9 cellular contexts compared by ENCODE assay signal in the genomic region with DNA sequence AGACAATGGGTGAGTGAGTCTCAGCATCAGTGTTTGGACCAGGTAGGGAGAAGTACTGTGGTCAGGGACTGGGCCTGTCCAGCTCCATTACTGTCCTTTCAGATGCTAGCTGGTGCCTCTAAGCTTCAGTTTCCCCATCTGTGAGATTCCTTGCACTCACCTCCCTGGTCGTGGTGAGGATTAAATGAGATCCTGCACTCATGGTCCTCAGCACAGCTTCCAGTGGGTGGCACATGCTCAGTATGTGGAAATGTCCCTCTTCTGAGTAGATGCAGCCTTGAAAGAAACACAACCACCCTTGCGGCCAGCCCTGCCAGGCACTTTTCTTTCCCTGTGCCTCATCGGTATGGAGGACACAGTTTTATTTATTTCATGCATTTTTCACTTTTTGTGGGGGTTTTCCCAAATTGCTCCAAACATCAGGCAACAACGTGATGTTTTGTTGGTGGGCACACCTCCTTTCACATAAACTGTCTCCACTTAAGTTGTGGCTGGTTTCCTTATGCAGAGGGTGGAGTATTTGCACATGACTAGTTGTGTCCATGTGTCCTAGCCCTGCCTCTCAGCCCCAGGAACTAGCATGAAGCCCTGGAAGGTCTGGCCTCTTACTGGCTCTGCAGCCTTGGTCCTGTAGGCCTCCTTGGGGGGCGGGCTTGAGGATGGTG. TPM values are rescaled to one million over a fixed set of nuclear protein-coding genes. Genes with fewer than 3 reads are reported as not detected.
DNase-seq lines count a peak whose midpoint lies in the region; ATAC-seq and TF ChIP-seq lines count a peak whose summit lies in the region.
"Had no signal": no experiment of that assay in that cellular context is flagged by ENCODE, and none has a peak within 500 bp of the region (broad histone marks: within the 10 kb centered on the region; RNA-seq: fewer than 3 reads in every experiment).

No MANE protein-coding gene starts in this region.

- H3K4me2 ChIP-seq in SK-N-SH, result peak overlapping the region; percentile 95
- peak overlapping the region; percentile 96 for H3K4me2 ChIP-seq in fibroblast of lung (ENCODE audit: extremely low read depth, insufficient read depth, low read length)

- POLR2A ChIA-PET in SK-N-SH (lab: Yijun Ruan, JAX), result interaction anchor here (1.2 to 1.5 kb wide), 3 partner anchors 10 to 98 kb away, joined by 6 to 12 read pairs (median 11); no protein-coding TSS in a partner anchor

- no peak for TF ChIP-seq POLR2A in sigmoid colon (IDR thresholded peaks at IDR 0.05)

- H3K36me3 ChIP-seq in SK-N-SH (replicated peaks in 1 of 2; ENCODE audit: control insufficient read depth in 1 of 2, insufficient read depth in 2 of 2, low read length in 1 of 2) (peaks cover 16 to 20% of the 10 kb centered on the region in 2 experiments), fibroblast of lung (ENCODE audit: control insufficient read depth, insufficient read depth, low read length) (peaks cover 7% of the 10 kb centered on the region), sigmoid colon (peaks cover 0 to 42% (median 12%) of the 10 kb centered on the region in 4 donors), mucosa of descending colon (ENCODE audit: low read depth) (peaks cover 5% of the 10 kb centered on the region)

- H4K20me1 ChIP-seq in SK-N-SH (ENCODE audit: insufficient read depth) (no peaks in the 10 kb centered on the region), fibroblast of lung (ENCODE audit: control insufficient read depth, extremely low read depth, insufficient read depth, low read length) (no peaks in the 10 kb centered on the region)

- TF ChIP-seq EP300 in SK-N-SH (IDR thresholded peaks at IDR 0.05; ENCODE audit: borderline replicate concordance in 1 of 2, low read depth in 1 of 2, low read length in 1 of 2) (no peak), sigmoid colon (IDR thresholded peaks at IDR 0.05) (no peak)

- H3K27ac ChIP-seq in SK-N-SH (ENCODE audit: low read depth in 2 of 2, low read length in 1 of 2), result no peak overlapping the region; a peak in 1 of 4 replicates
- peak overlapping the region; percentile 87 for H3K27ac ChIP-seq in fibroblast of lung (ENCODE audit: insufficient read depth, low read length)
- peak overlapping the region; percentile 87 to 93 (median 90) for H3K27ac ChIP-seq in sigmoid colon

- 88% methylated on average over 4 of the region's 5 CpGs for WGBS in SK-N-SH (ENCODE audit: low lambda C conversion rate)
- 75 to 80% methylated on average over 5 of the region's 5 CpGs for WGBS in sigmoid colon, 2 donors

- H3F3A ChIP-seq in SK-N-SH (replicated peaks; ENCODE audit: insufficient read depth), result no peaks in the 10 kb centered on the region

- no peak overlapping the region for H2AFZ ChIP-seq in SK-N-SH (ENCODE audit: low read depth)
- H2AFZ ChIP-seq in fibroblast of lung (ENCODE audit: low read length), result no peak overlapping the region

- TF ChIP-seq CTCF in GM12864 (IDR thresholded peaks at IDR 0.05; ENCODE audit: low read depth, low read length, missing control alignments) (no peak), SK-N-SH (IDR thresholded peaks at IDR 0.05) (no peak), fibroblast of lung (conservative IDR thresholded peaks at IDR 0.05 in 1 of 2, IDR thresholded peaks at IDR 0.05 in 1 of 2; ENCODE audit: low read depth in 1 of 2, low read length in 2 of 2) (no peak), sigmoid colon (IDR thresholded peaks at IDR 0.05) (no peak), mucosa of descending colon (IDR thresholded peaks at IDR 0.05) (no peak)

- no peak for TF ChIP-seq RAD21 in SK-N-SH (IDR thresholded peaks at IDR 0.05; ENCODE audit: low read length)

- H3K9ac ChIP-seq in SK-N-SH (peak overlapping the region; percentile 78), fibroblast of lung (ENCODE audit: insufficient read depth, low read length) (peak overlapping the region; percentile 91)

- no peak for DNase-seq in GM12864 (ENCODE audit: low read depth)
- DNase-seq in SK-N-SH, result no peak
- no peak for DNase-seq in fibroblast of lung (ENCODE audit: low read depth in 2 of 2)
- no peak for DNase-seq in sigmoid colon
- DNase-seq in mucosa of descending colon, result no peak
- DNase-seq: NCI-H187 had no signal

- H3K9me3 ChIP-seq in SK-N-SH (no peaks in the 10 kb centered on the region), fibroblast of lung (ENCODE audit: control insufficient read depth, insufficient read depth, low read depth, low read length) (peaks cover 2% of the 10 kb centered on the region), sigmoid colon (no peaks in the 10 kb centered on the region), mucosa of descending colon (peaks cover 3% of the 10 kb centered on the region)

- H3K27me3 ChIP-seq in SK-N-SH (ENCODE audit: insufficient read depth) (no peaks in the 10 kb centered on the region), fibroblast of lung (ENCODE audit: control insufficient read depth, insufficient read depth, low read length) (no peaks in the 10 kb centered on the region), sigmoid colon (no peaks in the 10 kb centered on the region)

- H3K9me2 ChIP-seq in SK-N-SH, result no peaks in the 10 kb centered on the region

- ATAC-seq in mucosa of descending colon, result no peak
- ATAC-seq in GM18511 (IDR thresholded peaks at IDR 0.05; ENCODE audit: unreplicated experiment), result no peak
- ATAC-seq in GM19463 (IDR thresholded peaks at IDR 0.05; ENCODE audit: unreplicated experiment), result no peak
- ATAC-seq in HG02763 (IDR thresholded peaks at IDR 0.05; ENCODE audit: unreplicated experiment), result no peak

- H3K79me2 ChIP-seq in SK-N-SH (ENCODE audit: insufficient read depth) (peaks cover 25% of the 10 kb centered on the region), fibroblast of lung (ENCODE audit: control insufficient read depth, insufficient read depth, low read length) (peaks cover 15% of the 10 kb centered on the region)

- CTCF ChIA-PET in SK-N-SH (lab: Yijun Ruan, JAX), result interaction anchor here (1.1 to 3.6 kb wide), 6 partner anchors 8 to 102 kb away, joined by 3 to 12 read pairs (median 5); a partner anchor contains a TSS

- intact Hi-C loops in sigmoid colon (cut with DNase I), result no loop called here
- intact Hi-C loops in mucosa of descending colon (cut with DNase I, micrococcal nuclease), result loop anchor here in 1 of 2 donors (10.0 kb wide), 1 partner anchor 68 kb away; a partner anchor contains a TSS

- H3K4me1 ChIP-seq in SK-N-SH (ENCODE audit: control insufficient read depth in 1 of 2, insufficient read depth in 2 of 2, low read depth in 1 of 2, low read length in 1 of 2) (peaks cover 6 to 24% of the 10 kb centered on the region in 2 experiments; a peak in 2 of 4 replicates), fibroblast of lung (ENCODE audit: control insufficient read depth, extremely low read depth, insufficient read depth, low read length) (peaks cover 11% of the 10 kb centered on the region), sigmoid colon (peaks cover 0 to 46% (median 43%) of the 10 kb centered on the region in 4 donors), mucosa of descending colon (ENCODE audit: low read depth) (peaks cover 27% of the 10 kb centered on the region)

- H3K4me3 ChIP-seq in GM12864 (ENCODE audit: low read depth, low read length) (peak overlapping the region; percentile 84), SK-N-SH (ENCODE audit: low read depth in 2 of 2, low read length in 1 of 2) (peak overlapping the region; percentile 71 to 97), fibroblast of lung (replicated peaks in 1 of 4; ENCODE audit: control extremely low read depth in 1 of 4, insufficient read depth in 1 of 4, low read depth in 3 of 4, low read length in 4 of 4) (peak overlapping the region; percentile 86 to 98 (median 94)), sigmoid colon (peak overlapping the region; percentile 69 to 91 (median 90)), mucosa of descending colon (no peak overlapping the region)

RNA-seq across cellular contexts. Expression of a gene that starts 1.1 kb away (rescaled TPM):
- polyA plus RNA-seq in SK-N-SH (2012; rRNA removed) (37.7 and 41.5 TPM in 2 replicates), fibroblast of lung (25.1 and 27.4 TPM in 2 replicates), sigmoid colon (10 to 100 TPM; 10.2 to 40.5 (median 12.5) TPM)
- polyA plus RNA-seq in SK-N-SH (2012; cell fraction: cytosol; rRNA removed), result 11.9 and 15.0 TPM in 2 replicates
- 294 and 344 TPM in 2 replicates for polyA plus RNA-seq in SK-N-SH (2012; cell fraction: nucleus; rRNA removed)
- total RNA-seq in fibroblast of lung (51.9 and 75.8 TPM in 2 replicates), sigmoid colon (10 to 100 TPM; 30.8 to 50.4 (median 35.8) TPM), mucosa of descending colon (10 to 100 TPM; 42.9 to 71.3 (median 43.6) TPM)
- 30.9 and 31.8 TPM in 2 replicates for polyA plus RNA-seq in fibroblast of lung (2012)
- 129 and 153 TPM in 2 replicates for polyA minus RNA-seq in fibroblast of lung (ENCODE audit: low replicate concordance)

RNA-seq across cellular contexts. Expression of a gene that starts 16.2 kb away (rescaled TPM):
- polyA plus RNA-seq in SK-N-SH (2012; rRNA removed) (1.3 and 1.7 TPM in 2 replicates), fibroblast of lung (0.14 and 0.15 TPM in 2 replicates), sigmoid colon (100 to 1,000 TPM in 1 of 3 donors, 10 to 100 TPM in 2; 72.6 to 105 (median 91.3) TPM)
- 0.77 and 0.98 TPM in 2 replicates for polyA plus RNA-seq in SK-N-SH (2012; cell fraction: cytosol; rRNA removed)
- polyA plus RNA-seq in SK-N-SH (2012; cell fraction: nucleus; rRNA removed), result 4.7 and 6.1 TPM in 2 replicates
- total RNA-seq in fibroblast of lung (1.3 and 2.0 TPM in 2 replicates), sigmoid colon (1 to 10 TPM in 3 of 4 donors, under 1 TPM in 1; 0.66 to 1.9 (median 1.3) TPM), mucosa of descending colon (100 to 1,000 TPM in 2 of 3 donors, 10 to 100 TPM in 1; 73.1 to 239 (median 181) TPM)
- 0.10 and 0.55 TPM in 2 replicates for polyA plus RNA-seq in fibroblast of lung (2012)
- 0.52 and 1.4 TPM in 2 replicates for polyA minus RNA-seq in fibroblast of lung (ENCODE audit: low replicate concordance)

RNA-seq across cellular contexts. Expression of a gene that starts 18.7 kb away (rescaled TPM):
- 26.3 and 32.0 TPM in 2 replicates for polyA plus RNA-seq in SK-N-SH (2012; rRNA removed)
- 13.8 and 18.1 TPM in 2 replicates for polyA plus RNA-seq in SK-N-SH (2012; cell fraction: cytosol; rRNA removed)
- 74.4 and 90.6 TPM in 2 replicates for polyA plus RNA-seq in SK-N-SH (2012; cell fraction: nucleus; rRNA removed)
- total RNA-seq in fibroblast of lung, result 25.9 and 26.3 TPM in 2 replicates
- 15.7 and 15.8 TPM in 2 replicates for polyA plus RNA-seq in fibroblast of lung
- polyA plus RNA-seq in fibroblast of lung (2012), result 19.7 and 22.0 TPM in 2 replicates
- polyA minus RNA-seq in fibroblast of lung (ENCODE audit: low replicate concordance), result 9.0 and 9.9 TPM in 2 replicates
- 10 to 100 TPM; 39.2 to 59.4 (median 45.4) TPM for total RNA-seq in sigmoid colon
- polyA plus RNA-seq in sigmoid colon, result 10 to 100 TPM; 19.9 to 32.0 (median 22.2) TPM
- total RNA-seq in mucosa of descending colon, result 10 to 100 TPM; 16.8 to 27.8 (median 19.8) TPM

RNA-seq across cellular contexts. Expression of a gene that starts 31.8 kb away (rescaled TPM):
- 7.1 and 12.9 TPM in 2 replicates for polyA plus RNA-seq in SK-N-SH (2012; rRNA removed)
- polyA plus RNA-seq in SK-N-SH (2012; cell fraction: cytosol; rRNA removed), result 1.4 and 2.6 TPM in 2 replicates
- polyA plus RNA-seq in SK-N-SH (2012; cell fraction: nucleus; rRNA removed), result 78.5 and 91.0 TPM in 2 replicates
- total RNA-seq in fibroblast of lung, result 4.6 and 17.8 TPM in 2 replicates
- polyA plus RNA-seq in fibroblast of lung, result 0.84 and 3.6 TPM in 2 replicates
- polyA plus RNA-seq in fibroblast of lung (2012), result 1.9 and 6.0 TPM in 2 replicates
- 4.1 and 8.2 TPM in 2 replicates for polyA minus RNA-seq in fibroblast of lung (ENCODE audit: low replicate concordance)
- 1 to 10 TPM; 1.1 to 2.0 (median 1.3) TPM for total RNA-seq in sigmoid colon
- under 1 TPM in 2 of 3 donors, not detected in 1; under 0.01 to 0.77 TPM for polyA plus RNA-seq in sigmoid colon
- total RNA-seq in mucosa of descending colon, result 1 to 10 TPM; 1.4 to 1.6 (median 1.4) TPM

RNA-seq across cellular contexts. Expression of a gene that starts 49.1 kb away (rescaled TPM):
- polyA plus RNA-seq in SK-N-SH (2012; rRNA removed) (0.02 TPM in 1 of 2 replicates, not detected in the other), fibroblast of lung (0.08 and 0.92 TPM in 2 replicates), sigmoid colon (1 to 10 TPM in 2 of 3 donors, under 1 TPM in 1; 0.46 to 2.6 (median 1.2) TPM)
- polyA plus RNA-seq in SK-N-SH (2012; cell fraction: cytosol; rRNA removed), result 0.01 and 0.04 TPM in 2 replicates
- polyA plus RNA-seq in SK-N-SH (2012; cell fraction: nucleus; rRNA removed), result 0.07 and 0.11 TPM in 2 replicates
- total RNA-seq in fibroblast of lung (0.26 and 0.83 TPM in 2 replicates), sigmoid colon (under 1 TPM in 3 of 4 donors, not detected in 1; 0.16 to 0.71 (median 0.41) TPM), mucosa of descending colon (1 to 10 TPM; 1.4 to 4.0 (median 2.4) TPM)
- 0.28 and 2.5 TPM in 2 replicates for polyA plus RNA-seq in fibroblast of lung (2012)
- 8.4 TPM in 1 of 2 replicates, not detected in the other for polyA minus RNA-seq in fibroblast of lung (ENCODE audit: low replicate concordance)

Comparison
In these comparisons a context has a peak if more than half of its experiments do, and no peak if none do; other contexts are left out.
1. H3K27ac ChIP-seq: peak in fibroblast of lung (single experiment) and sigmoid colon (4 of 4); none in SK-N-SH (0 of 2).
2. RNA of a gene that starts 16.2 kb away (total RNA-seq): 73.1 to 239 TPM in mucosa of descending colon; 1.3 to 2.0 TPM in fibroblast of lung and 0.66 to 1.9 TPM in sigmoid colon; every median in the first group is over 10 times any median in the second.